ENCODE assay signal across 1 cellular context in genomic region chr6:156645106-156645505, GRCh38.
TF ChIP-seq lines count a peak whose summit lies in the region.

No MANE protein-coding gene starts in this region.

TF ChIP-seq in GM23338, 12 proteins besides CTCF, POLR2A, EP300 and RAD21 (continued from another document):
- TF ChIP-seq ZNF462 (CRISPR knock-in tag; IDR thresholded peaks at IDR 0.05): no peak
- no peak for TF ChIP-seq STAT1 (IDR thresholded peaks at IDR 0.05; ENCODE audit: unreplicated experiment)
- TF ChIP-seq ZNF114 (CRISPR knock-in tag; IDR thresholded peaks at IDR 0.05): no peak
- no peak for TF ChIP-seq POLR2AphosphoS5 (IDR thresholded peaks at IDR 0.05; ENCODE audit: low read depth)
- TF ChIP-seq ETS1 (IDR thresholded peaks at IDR 0.05): no peak
- TF ChIP-seq ZNF331 (CRISPR knock-in tag; IDR thresholded peaks at IDR 0.05; ENCODE audit: low read depth): no peak
- TF ChIP-seq EZH2 (IDR thresholded peaks at IDR 0.05; ENCODE audit: low read depth, unreplicated experiment): no peak
